In genomic region chr1:23559136-23559984, GRCh38 we compare ENCODE assay signal across 8 cellular contexts. TPM values are rescaled to one million over a fixed set of nuclear protein-coding genes. Genes with fewer than 3 reads are reported as not detected.
DNase-seq lines count a peak whose midpoint lies in the region; ATAC-seq and TF ChIP-seq lines count a peak whose summit lies in the region.

Gene ID3, minus strand, starts transcription at chr1:23559501. Its CDS starts 75 bp downstream, at chr1:23559426.

- DNase-seq in COLO829 (ENCODE audit: low spot score) = peak; percentile 76
- peak; percentile 94 for DNase-seq in HT-29 (ENCODE audit: low spot score)
- peak; percentile 95 for DNase-seq in NOMO-1 treated with dmso at 0.1 percent for 144 hours (lab: John Stamatoyannopoulos, UW; ENCODE audit: unreplicated experiment)
- DNase-seq in activated CD8-positive, alpha-beta memory T cell treated with anti-CD3 and anti-CD28 coated beads, Interleukin-2, amount 10 ng/mL, durations not matched to agents 7 days and 5 days = peak; percentile 95
- DNase-seq in endodermal cell = peak; percentile 98
- peak; percentile 73 to 79 for DNase-seq in stimulated activated CD8-positive, alpha-beta memory T cell treated with anti-CD3 and anti-CD28 coated beads, Interleukin-15, amount 100 ng/mL, for 4 hours (ENCODE audit: low read depth in 2 of 2)

- peaks cover 50% of the 10 kb centered on the region for H3K4me1 Mint-ChIP-seq in activated CD8-positive, alpha-beta memory T cell treated with anti-CD3 and anti-CD28 coated beads, Interleukin-2, amount 10 ng/mL, durations not matched to agents 7 days and 5 days
- H3K4me1 Mint-ChIP-seq in endodermal cell = peaks cover 71% of the 10 kb centered on the region

- peak; percentile 64 for ATAC-seq in GM19468 (IDR thresholded peaks at IDR 0.05; ENCODE audit: extremely low read depth, unreplicated experiment)
- ATAC-seq in activated CD8-positive, alpha-beta memory T cell treated with anti-CD3 and anti-CD28 coated beads, Interleukin-2, amount 10 ng/mL, durations not matched to agents 7 days and 5 days = peak; percentile 80

- peak within 1 kb of the TSS; percentile 87 for H3K9ac ChIP-seq in endodermal cell (ENCODE audit: extremely low read depth, low read length, poor library complexity, severe bottlenecking)

- H3K9me3 ChIP-seq in endodermal cell (ENCODE audit: control insufficient read depth, low read length) (no peaks in the 10 kb centered on the region), mesodermal cell (ENCODE audit: control insufficient read depth, low read length) (no peaks in the 10 kb centered on the region)

- no peak for TF ChIP-seq CTCF in endodermal cell (conservative IDR thresholded peaks at IDR 0.05)

- H3K36me3 ChIP-seq in endodermal cell (ENCODE audit: control insufficient read depth, insufficient read depth, low read length) = no peaks in the 10 kb centered on the region
- peaks cover 27% of the 10 kb centered on the region for H3K36me3 ChIP-seq in mesodermal cell (ENCODE audit: control insufficient read depth, insufficient read depth, low read length)

- no peaks in the 10 kb centered on the region for H3K27me3 ChIP-seq in endodermal cell (ENCODE audit: control insufficient read depth, insufficient read depth, low read length, poor library complexity, severe bottlenecking)

- no peaks in the 10 kb centered on the region for H3K9me3 Mint-ChIP-seq in activated CD8-positive, alpha-beta memory T cell treated with anti-CD3 and anti-CD28 coated beads, Interleukin-2, amount 10 ng/mL, durations not matched to agents 7 days and 5 days (ENCODE audit: low read depth)
- H3K9me3 Mint-ChIP-seq in endodermal cell = no peaks in the 10 kb centered on the region

- H3K27me3 Mint-ChIP-seq in activated CD8-positive, alpha-beta memory T cell treated with anti-CD3 and anti-CD28 coated beads, Interleukin-2, amount 10 ng/mL, durations not matched to agents 7 days and 5 days = peaks cover 42% of the 10 kb centered on the region
- H3K27me3 Mint-ChIP-seq in endodermal cell (ENCODE audit: insufficient read depth) = no peaks in the 10 kb centered on the region

- H3K27ac ChIP-seq in endodermal cell (ENCODE audit: low read depth, low read length) (peak within 1 kb of the TSS; percentile 90), mesodermal cell (ENCODE audit: low read depth, low read length, severe bottlenecking) (peak within 1 kb of the TSS; percentile 100)

- CTCF ChIA-PET in activated CD8-positive, alpha-beta memory T cell treated with anti-CD3 and anti-CD28 coated beads, Interleukin-2, amount 10 ng/mL, durations not matched to agents 7 days and 5 days (lab: Charles Lee) = interaction anchor here (0.9 to 23.4 kb wide), 15 partner anchors 13 to 133 kb away, joined by 3 to 753 read pairs (median 6); partner anchors contain the start of gene E2F2

- H3K27ac Mint-ChIP-seq in activated CD8-positive, alpha-beta memory T cell treated with anti-CD3 and anti-CD28 coated beads, Interleukin-2, amount 10 ng/mL, durations not matched to agents 7 days and 5 days = peak within 1 kb of the TSS; percentile 71
- peak within 1 kb of the TSS; percentile 100 for H3K27ac Mint-ChIP-seq in endodermal cell

- H3K4me1 ChIP-seq in endodermal cell (ENCODE audit: control insufficient read depth, insufficient read depth, low read length) (peaks cover 29% of the 10 kb centered on the region), mesodermal cell (ENCODE audit: control insufficient read depth, insufficient read depth, low read length, poor library complexity, severe bottlenecking) (peaks cover 34% of the 10 kb centered on the region)

- H3K4me3 Mint-ChIP-seq in activated CD8-positive, alpha-beta memory T cell treated with anti-CD3 and anti-CD28 coated beads, Interleukin-2, amount 10 ng/mL, durations not matched to agents 7 days and 5 days = peak within 1 kb of the TSS; percentile 84
- peak within 1 kb of the TSS; percentile 94 for H3K4me3 Mint-ChIP-seq in endodermal cell

- no peaks in the 10 kb centered on the region for H3K36me3 Mint-ChIP-seq in activated CD8-positive, alpha-beta memory T cell treated with anti-CD3 and anti-CD28 coated beads, Interleukin-2, amount 10 ng/mL, durations not matched to agents 7 days and 5 days
- peaks cover 21% of the 10 kb centered on the region for H3K36me3 Mint-ChIP-seq in endodermal cell (ENCODE audit: low read depth)

- WGBS in endodermal cell (ENCODE audit: insufficient coverage in 1 of 2, insufficient read length in 1 of 2), 2 experiments = 0% methylated on average over 45 to 57 of the region's 57 CpGs
- 0% methylated on average over 51 to 54 of the region's 57 CpGs for WGBS in mesodermal cell (ENCODE audit: insufficient coverage in 2 of 2), 2 experiments

- peak within 1 kb of the TSS; percentile 98 for H3K4me3 ChIP-seq in endodermal cell (ENCODE audit: low read length)
- H3K4me3 ChIP-seq in mesodermal cell (ENCODE audit: extremely low read depth, insufficient read depth, low read length, poor library complexity, severe bottlenecking) = peak within 1 kb of the TSS; percentile 99

RNA-seq across cellular contexts. Expression of gene ID3, which starts in this region (rescaled TPM):
- 1.3 and 3.4 TPM in 2 replicates for total RNA-seq in HT-29 (2014; rRNA removed; shearing (Covaris generic))
- 10 to 100 TPM; 14.4 to 34.2 TPM for total RNA-seq in activated CD8-positive, alpha-beta memory T cell treated with anti-CD3 and anti-CD28 coated beads, Interleukin-2, amount 10 ng/mL, durations not matched to agents 7 days and 5 days
- 100 to 1,000 TPM; 281 to 338 TPM for total RNA-seq in endodermal cell
- 319 TPM for polyA plus RNA-seq in endodermal cell (2013, experiment 1 of 2)
- polyA plus RNA-seq in endodermal cell (2013, experiment 2 of 2) = 289 TPM
- polyA plus RNA-seq in mesodermal cell (2013, experiment 1 of 2) = 1,122 TPM
- polyA plus RNA-seq in mesodermal cell (2013, experiment 2 of 2) = 943 TPM

Comparison
In these comparisons a context has a peak if more than half of its experiments do, and no peak if none do; other contexts are left out.
1. Peak in every context shown above with its lines: DNase-seq, ATAC-seq, H3K4me3 ChIP-seq and H3K27ac ChIP-seq.
2. RNA of gene ID3 (total RNA-seq): 281 to 338 TPM in endodermal cell; 14.4 to 34.2 TPM in activated CD8-positive, alpha-beta memory T cell treated with anti-CD3 and anti-CD28 coated beads, Interleukin-2, amount 10 ng/mL, durations not matched to agents 7 days and 5 days and 1.3 to 3.4 TPM in HT-29; every median in the first group is over 4 times any median in the second.